ENCODE assay signal across 8 cellular contexts in the genomic region with DNA sequence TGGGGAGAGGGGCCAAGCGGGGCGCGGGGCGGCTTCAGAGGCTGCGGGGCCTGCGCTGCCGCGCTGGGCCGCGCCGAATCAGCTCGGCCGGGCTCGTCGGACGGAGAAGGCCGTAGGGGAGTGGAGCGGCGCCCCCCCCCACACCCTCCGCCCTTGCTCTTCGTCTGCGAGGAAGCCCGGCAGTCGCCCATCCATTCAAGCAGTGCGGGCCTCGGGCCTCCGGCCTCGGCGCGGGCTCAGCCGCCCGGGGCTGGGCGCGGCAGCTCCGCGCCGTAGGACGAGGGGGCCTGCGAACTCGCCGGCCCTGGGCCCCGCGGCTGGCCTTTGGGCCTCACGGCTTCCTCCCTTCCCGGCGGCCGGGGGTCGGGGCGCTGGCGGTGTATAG. TPM values are rescaled to one million over a fixed set of nuclear protein-coding genes. Genes with fewer than 3 reads are reported as not detected.
DNase-seq lines count a peak whose midpoint lies in the region; ATAC-seq and TF ChIP-seq lines count a peak whose summit lies in the region.

No MANE protein-coding gene starts in this region.

- H3K4me3 ChIP-seq in WI38 (ENCODE audit: low read depth, low read length) (peak overlapping the region; percentile 74), right atrium auricular region (peak overlapping the region; percentile 47 to 75), spleen (peak overlapping the region; percentile 44 to 97 (median 82))

- TF ChIP-seq CTCF in WI38 (IDR thresholded peaks at IDR 0.05; ENCODE audit: low read depth, low read length), result no peak
- TF ChIP-seq CTCF in right atrium auricular region (IDR thresholded peaks at IDR 0.05), result no peak
- no peak for TF ChIP-seq CTCF in spleen (IDR thresholded peaks at IDR 0.05 in 8 of 11, conservative IDR thresholded peaks at IDR 0.05 in 3 of 11)

- H3K27me3 ChIP-seq in right atrium auricular region (no peaks in the 10 kb centered on the region), spleen (replicated peaks in 1 of 7) (no peaks in the 10 kb centered on the region)

- H3K36me3 ChIP-seq in right atrium auricular region, result peaks cover 8% of the 10 kb centered on the region
- peaks cover 0 to 20% (median 10%) of the 10 kb centered on the region in 6 donors for H3K36me3 ChIP-seq in spleen

- 0 to 1% (median 0%) methylated on average over 4 to 50 of the region's 50 CpGs for WGBS in spleen, 5 donors

- TF ChIP-seq POLR2A in spleen (IDR thresholded peaks at IDR 0.05), result peak in 1 of 3 donors; percentile 24

- H3K4me1 ChIP-seq in right atrium auricular region, result peaks cover 0 to 21% of the 10 kb centered on the region in 2 donors
- peaks cover 5 to 30% (median 21%) of the 10 kb centered on the region in 6 donors for H3K4me1 ChIP-seq in spleen

- H3K9me3 ChIP-seq in right atrium auricular region, result no peaks in the 10 kb centered on the region
- H3K9me3 ChIP-seq in spleen, result no peaks in the 10 kb centered on the region

- H3K27ac ChIP-seq in right atrium auricular region, result peak overlapping the region; percentile 91 to 93
- H3K27ac ChIP-seq in spleen, result peak overlapping the region; percentile 76 to 98 (median 93)

- peak; percentile 31 for ATAC-seq in GM18868 (IDR thresholded peaks at IDR 0.05; ENCODE audit: unreplicated experiment)
- ATAC-seq in HG02852 (IDR thresholded peaks at IDR 0.05; ENCODE audit: unreplicated experiment), result peak; percentile 21

- intact Hi-C loops in spleen (cut with DNase I; ENCODE audit: low total_unique reads), result no loop called here

- DNase-seq in right atrium auricular region (ENCODE audit: low spot score) (no peak), spleen (no peak), pons (ENCODE audit: low spot score) (no peak), DMS153 (lab: John Stamatoyannopoulos, UW) (no peak), HK-2 (ENCODE audit: unreplicated experiment) (no peak)

RNA-seq across cellular contexts. Expression of a gene that starts 0.6 kb away (rescaled TPM):
- total RNA-seq in right atrium auricular region (10 to 100 TPM in 1 of 2 donors, 1 to 10 TPM in 1; 8.8 to 15.4 TPM), spleen (10 to 100 TPM; 12.1 to 27.7 (median 17.8) TPM)
- 10 to 100 TPM in 2 of 3 donors, 1 to 10 TPM in 1; 7.9 to 14.4 (median 10.9) TPM for polyA plus RNA-seq in spleen

RNA-seq across cellular contexts. Expression of a gene that starts 41.5 kb away (rescaled TPM):
- under 1 TPM in 1 of 2 donors, not detected in 1; 0.59 TPM for total RNA-seq in right atrium auricular region
- 1 to 10 TPM in 3 of 7 donors, under 1 TPM in 4; 0.27 to 1.7 (median 0.85) TPM for total RNA-seq in spleen
- under 1 TPM; 0.21 to 0.38 (median 0.30) TPM for polyA plus RNA-seq in spleen
